Comparison of ENCODE assay signal across 16 cellular contexts in genomic region chr9:130946778-130947617, GRCh38. TPM values are rescaled to one million over a fixed set of nuclear protein-coding genes. Genes with fewer than 3 reads are reported as not detected.
DNase-seq lines count a peak whose midpoint lies in the region; ATAC-seq, FAIRE-seq and TF ChIP-seq lines count a peak whose summit lies in the region.
"Had no signal": no experiment of that assay in that cellular context is flagged by ENCODE, and none has a peak within 500 bp of the region (broad histone marks: within the 10 kb centered on the region; RNA-seq: fewer than 3 reads in every experiment).

No MANE protein-coding gene starts in this region.

- H3K4me1 ChIP-seq in DND-41 (ENCODE audit: insufficient read depth, low read length) (no peaks in the 10 kb centered on the region), mammary epithelial cell (ENCODE audit: insufficient read depth, low read length) (peaks cover 27% of the 10 kb centered on the region), keratinocyte (ENCODE audit: control insufficient read depth, extremely low read depth, insufficient read depth, low read length) (peaks cover 20% of the 10 kb centered on the region)
- H3K4me1 ChIP-seq: left ventricle myocardium inferior had no signal

- H3K9me1 ChIP-seq in keratinocyte (ENCODE audit: control insufficient read depth, extremely low read depth, insufficient read depth, low read length): no peaks in the 10 kb centered on the region

- H3K27ac ChIP-seq in DND-41 (ENCODE audit: low read length): no peak overlapping the region
- peak overlapping the region; percentile 52 for H3K27ac ChIP-seq in mammary epithelial cell (ENCODE audit: insufficient read depth, low read depth, low read length)
- peak overlapping the region; percentile 55 for H3K27ac ChIP-seq in keratinocyte (ENCODE audit: control insufficient read depth, insufficient read depth, low read length)
- H3K27ac ChIP-seq: dorsolateral prefrontal cortex, left ventricle myocardium inferior had no signal

- H3K4me2 ChIP-seq in DND-41 (ENCODE audit: insufficient read depth, low read length) (no peak overlapping the region), mammary epithelial cell (ENCODE audit: insufficient read depth, low read depth, low read length) (peak overlapping the region; percentile 68), keratinocyte (ENCODE audit: control insufficient read depth, extremely low read depth, insufficient read depth, low read depth, low read length) (peak overlapping the region; percentile 92)

- H3K79me2 ChIP-seq in DND-41 (ENCODE audit: insufficient read depth, low read length) (no peaks in the 10 kb centered on the region), mammary epithelial cell (ENCODE audit: insufficient read depth, low read length) (no peaks in the 10 kb centered on the region), keratinocyte (ENCODE audit: control insufficient read depth, insufficient read depth, low read length) (no peaks in the 10 kb centered on the region)

- CTCF ChIA-PET in mammary epithelial cell (lab: Charles Lee; ENCODE audit: low non-redundant PET): no interaction called here

- TSS peak; percentile 79 for BruUV-seq in mammary epithelial cell (replicated peaks; lab: Mats Ljungman, UMichigan)

- intact Hi-C loops in mammary epithelial cell (cut with micrococcal nuclease): loop anchor here (2.0 kb wide), 1 partner anchor 16 kb away; no protein-coding TSS in a partner anchor
- intact Hi-C loops in left cardiac atrium (cut with DNase I): loop anchor here in 1 of 2 donors (10.0 kb wide), 1 partner anchor 48 kb away; no protein-coding TSS in a partner anchor

- H3K27me3 ChIP-seq in DND-41 (ENCODE audit: insufficient read depth, low read length, poor library complexity) (no peaks in the 10 kb centered on the region), mammary epithelial cell (ENCODE audit: insufficient read depth, low read length) (no peaks in the 10 kb centered on the region), keratinocyte (ENCODE audit: control insufficient read depth, extremely low read depth, insufficient read depth, low read length) (peaks cover 24% of the 10 kb centered on the region)

- no peak overlapping the region for H2AFZ ChIP-seq in DND-41 (ENCODE audit: low read depth, low read length)
- no peak overlapping the region for H2AFZ ChIP-seq in mammary epithelial cell (ENCODE audit: low read depth, low read length)
- H2AFZ ChIP-seq in keratinocyte (ENCODE audit: control insufficient read depth, low read length): no peak overlapping the region

- no peak overlapping the region for H3K9ac ChIP-seq in DND-41 (ENCODE audit: low read depth, low read length)
- peak overlapping the region; percentile 46 for H3K9ac ChIP-seq in mammary epithelial cell (ENCODE audit: insufficient read depth, low read length)
- H3K9ac ChIP-seq in keratinocyte (ENCODE audit: control insufficient read depth, extremely low read depth, insufficient read depth, low read length): peak overlapping the region; percentile 59

- TF ChIP-seq CTCF in DND-41 (IDR thresholded peaks at IDR 0.05; ENCODE audit: borderline replicate concordance, extremely low read depth, low read length, poor library complexity, severe bottlenecking) (no peak), mammary epithelial cell (conservative IDR thresholded peaks at IDR 0.05 in 1 of 2, IDR thresholded peaks at IDR 0.05 in 1 of 2; ENCODE audit: extremely low read depth in 1 of 2, insufficient read depth in 1 of 2, low read depth in 1 of 2, low read length in 2 of 2) (no peak), keratinocyte (optimal IDR thresholded peaks at IDR 0.05 in 1 of 3, IDR thresholded peaks at IDR 0.05 in 1 of 3, conservative IDR thresholded peaks at IDR 0.05 in 1 of 3; ENCODE audit: extremely low read depth in 1 of 3, insufficient read depth in 2 of 3, low read length in 3 of 3) (no peak)

- 51% methylated on average over 13 of the region's 16 CpGs for WGBS in mammary epithelial cell (ENCODE audit: low coverage, missing lambda C conversion rate)

- dilution Hi-C loops in mammary epithelial cell (cut with HindIII; ENCODE audit: low sequenced_read_pairs): no loop called here
- dilution Hi-C loops in keratinocyte (cut with MboI; ENCODE audit: extremely low pct_ligation_motif_present, low sequenced_read_pairs): no loop called here

- H3K4me3 ChIP-seq in DND-41 (ENCODE audit: low read depth in 1 of 2, low read length in 2 of 2) (no peak overlapping the region), mammary epithelial cell (replicated peaks in 1 of 3; ENCODE audit: insufficient read depth in 1 of 3, low read depth in 2 of 3, low read length in 3 of 3) (no peak overlapping the region), keratinocyte (ENCODE audit: control insufficient read depth in 2 of 3, extremely low read depth in 1 of 3, insufficient read depth in 2 of 3, low read depth in 1 of 3, low read length in 3 of 3) (peak overlapping the region in 2 of 3 experiments; percentile 56 to 58)
- H3K4me3 ChIP-seq: dorsolateral prefrontal cortex, left ventricle myocardium inferior had no signal

- ATAC-seq in DND-41 (ENCODE audit: insufficient read depth, low read depth): no peak; the same call in 2 of the 3 replicates
- no peak for ATAC-seq in left cardiac atrium
- ATAC-seq: activated CD4-positive, CD25-positive, alpha-beta regulatory T cell treated with anti-CD3 and anti-CD28 coated beads, Interleukin-2, amount 50 U/mL, for 24 hours; T-cell had no signal

- H3K9me3 ChIP-seq in DND-41 (ENCODE audit: insufficient read depth, low read length, severe bottlenecking) (no peaks in the 10 kb centered on the region), mammary epithelial cell (replicated peaks; ENCODE audit: insufficient read depth, low read length) (peaks cover 4% of the 10 kb centered on the region), keratinocyte (ENCODE audit: control insufficient read depth, low read depth, low read length) (peaks cover 3% of the 10 kb centered on the region)

- peak; percentile 7 for DNase-seq in DND-41
- peak; percentile 60 for DNase-seq in M059J (ENCODE audit: low read depth)
- DNase-seq in mammary epithelial cell: peak; percentile 82
- peak; percentile 75 for DNase-seq in keratinocyte (ENCODE audit: low read depth, low spot score)
- no peak for DNase-seq in amniotic stem cell (lab: John Stamatoyannopoulos, UW)
- no peak for DNase-seq in NOMO-1 treated with DMSO at 0.1 percent for 48 hours (lab: John Stamatoyannopoulos, UW; ENCODE audit: unreplicated experiment)
- DNase-seq in left cardiac atrium: no peak
- DNase-seq in NCI-H1048 (lab: John Stamatoyannopoulos, UW): no peak
- DNase-seq: activated T-cell treated with anti-CD3 and anti-CD28 coated beads, Interleukin-2, amount 50 U/mL, for 24 hours; C1 segment of cervical spinal cord; dorsolateral prefrontal cortex; left ventricle myocardium inferior; NCI-H1694; T-cell had no signal

- in situ Hi-C loops in mammary epithelial cell (cut with MboI; ENCODE audit: low sequenced_read_pairs in 2 of 2): no loop called here

- H3K36me3 ChIP-seq in DND-41 (ENCODE audit: insufficient read depth, low read length) (no peaks in the 10 kb centered on the region), mammary epithelial cell (ENCODE audit: insufficient read depth, low read length) (no peaks in the 10 kb centered on the region), keratinocyte (ENCODE audit: control insufficient read depth in 2 of 2, extremely low read depth in 1 of 2, insufficient read depth in 2 of 2, low read length in 2 of 2) (no peaks in the 10 kb centered on the region)
- H3K36me3 ChIP-seq: left ventricle myocardium inferior had no signal

- FAIRE-seq in keratinocyte (lab: Jason Lieb, UNC): peak; percentile 66

- no peaks in the 10 kb centered on the region for H4K20me1 ChIP-seq in DND-41 (ENCODE audit: insufficient read depth, low read length)
- H4K20me1 ChIP-seq in mammary epithelial cell (ENCODE audit: insufficient read depth, low read length): no peaks in the 10 kb centered on the region
- no peaks in the 10 kb centered on the region for H4K20me1 ChIP-seq in keratinocyte (ENCODE audit: control insufficient read depth, extremely low read depth, insufficient read depth, low read length)

RNA-seq across cellular contexts. Expression of gene FIBCD1, which starts 8.0 kb away (rescaled TPM):
- 12.7 and 36.2 TPM in 2 replicates for total RNA-seq in M059J (2014; rRNA removed; shearing (Covaris generic))
- 1 to 10 TPM in 1 of 2 donors, under 1 TPM in 1; 0.67 to 3.3 TPM for total RNA-seq in mammary epithelial cell
- polyA plus RNA-seq in mammary epithelial cell: 1.8 TPM
- polyA minus RNA-seq in mammary epithelial cell: not detected
- polyA plus RNA-seq in keratinocyte: 0.79 to 1.3 TPM (median 0.94 TPM) in 3 replicates
- polyA plus RNA-seq in keratinocyte (2011; ENCODE audit: low read depth): not detected
- polyA plus RNA-seq in keratinocyte (2011; cell fraction: cytosol; rRNA removed): 0.72 and 1.8 TPM in 2 replicates
- polyA plus RNA-seq in keratinocyte (2011; cell fraction: nucleus; rRNA removed): 2.0 and 3.2 TPM in 2 replicates
- polyA plus RNA-seq in keratinocyte (2012; ENCODE audit: low replicate concordance): 0.76 and 2.6 TPM in 2 replicates
- polyA minus RNA-seq in keratinocyte: 0.23 to 0.72 TPM (median 0.48 TPM) in 3 replicates
- polyA minus RNA-seq in keratinocyte (2011; cell fraction: cytosol; rRNA and poly(A)+ RNA removed): 2.9 TPM
- 1.4 and 3.2 TPM in 2 replicates for polyA minus RNA-seq in keratinocyte (2011; cell fraction: nucleus; rRNA and poly(A)+ RNA removed)
- total RNA-seq in left cardiac atrium: 1 to 10 TPM; 1.0 to 2.2 TPM
- total RNA-seq: T-cell had no signal

RNA-seq across cellular contexts. Expression of gene QRFP, which starts 50.4 kb away (rescaled TPM):
- total RNA-seq in M059J (2014; rRNA removed; shearing (Covaris generic)): not detected in 2 replicates
- total RNA-seq in mammary epithelial cell (not detected), left cardiac atrium (not detected)
- polyA plus RNA-seq in mammary epithelial cell (not detected), keratinocyte (not detected in 3 replicates)
- polyA minus RNA-seq in mammary epithelial cell (not detected), keratinocyte (not detected in 3 replicates)
- polyA plus RNA-seq in keratinocyte (2011; ENCODE audit: low read depth): not detected
- not detected in 2 replicates for polyA plus RNA-seq in keratinocyte (2011; cell fraction: cytosol; rRNA removed)
- not detected in 2 replicates for polyA plus RNA-seq in keratinocyte (2011; cell fraction: nucleus; rRNA removed)
- 0.10 and 0.18 TPM in 2 replicates for polyA plus RNA-seq in keratinocyte (2012; ENCODE audit: low replicate concordance)
- polyA minus RNA-seq in keratinocyte (2011; cell fraction: cytosol; rRNA and poly(A)+ RNA removed): not detected
- polyA minus RNA-seq in keratinocyte (2011; cell fraction: nucleus; rRNA and poly(A)+ RNA removed): not detected in 2 replicates
- total RNA-seq: dorsolateral prefrontal cortex, left ventricle myocardium inferior, neural crest cell, T-cell had no signal

Comparison
In these comparisons a context has a peak if more than half of its experiments do, and no peak if none do; other contexts are left out.
1. DNase-seq: peak in DND-41 (single experiment), M059J (single experiment), mammary epithelial cell (single experiment) and keratinocyte (single experiment); none in amniotic stem cell (single experiment), NOMO-1 treated with DMSO at 0.1 percent for 48 hours (single experiment), left cardiac atrium (single experiment) and NCI-H1048 (single experiment).
2. H3K4me3 ChIP-seq: peak in keratinocyte (2 of 3); none in DND-41 (0 of 2) and mammary epithelial cell (0 of 3).